Comparison of ENCODE assay signal across 8 cellular contexts in the genomic region with DNA sequence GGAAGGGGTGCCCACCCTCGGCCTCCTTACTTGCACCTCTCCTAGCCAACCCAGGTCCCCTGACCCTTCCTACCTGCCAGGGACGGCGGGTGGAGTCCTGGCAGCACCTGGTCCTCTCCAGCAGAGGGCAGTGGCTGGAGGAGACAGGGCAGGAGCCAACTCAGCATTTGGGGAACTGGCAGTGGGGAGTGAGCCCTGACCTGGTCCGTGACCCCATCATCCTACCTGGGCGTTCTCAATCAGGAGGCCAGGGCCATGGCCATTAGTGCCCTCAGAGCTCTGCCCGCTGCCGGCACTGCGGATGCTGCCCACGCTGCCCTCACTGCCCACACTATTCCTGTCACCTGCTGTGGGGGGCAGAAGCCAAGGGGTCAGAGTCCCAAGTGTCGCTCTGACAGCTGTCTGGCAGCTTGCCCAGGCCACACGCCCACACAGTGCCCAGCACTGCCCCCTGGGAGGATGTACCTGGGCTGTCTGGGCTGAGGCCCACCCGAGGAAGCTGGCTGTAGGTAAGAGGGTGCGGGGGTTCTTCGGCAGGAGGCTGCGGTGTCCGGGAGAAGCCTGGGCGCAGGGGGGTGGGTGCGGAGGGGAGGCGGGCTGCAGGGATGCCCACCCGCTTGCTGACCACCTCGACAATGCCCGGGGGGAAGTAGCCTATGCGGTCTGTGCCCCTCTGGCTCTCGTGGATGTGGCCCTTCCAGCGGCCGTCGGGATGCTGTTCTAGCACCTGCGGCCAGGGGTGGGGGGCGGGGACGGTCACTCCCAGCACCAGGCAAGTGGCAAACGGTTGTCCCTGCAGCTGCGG. TPM values are rescaled to one million over a fixed set of nuclear protein-coding genes. Genes with fewer than 3 reads are reported as not detected.
DNase-seq lines count a peak whose midpoint lies in the region; ATAC-seq, FAIRE-seq and TF ChIP-seq lines count a peak whose summit lies in the region.

No MANE protein-coding gene starts in this region.

- H3K36me3 ChIP-seq in Panc1 (ENCODE audit: control insufficient read depth, insufficient read depth, low read length) (no peaks in the 10 kb centered on the region), K562 (ENCODE audit: control insufficient read depth, insufficient read depth, low read length) (peaks cover 16% of the 10 kb centered on the region; the same call in 1 of the 3 replicates), right lobe of liver (peaks cover 0 to 10% (median 5%) of the 10 kb centered on the region in 4 donors)

- no peak overlapping the region for H3K4me2 ChIP-seq in K562 (ENCODE audit: insufficient read depth, low read length)

- TF ChIP-seq CTCF in Panc1 (IDR thresholded peaks at IDR 0.05) (peak; percentile 93), K562 (IDR thresholded peaks at IDR 0.05 in 2 of 3, conservative IDR thresholded peaks at IDR 0.05 in 1 of 3; ENCODE audit: insufficient read depth in 2 of 3, low read depth in 1 of 3, low read length in 3 of 3) (peak; percentile 75 to 84 (median 76)), right lobe of liver (IDR thresholded peaks at IDR 0.05) (peak; percentile 67 to 83 (median 78))

- no peak overlapping the region for H2AFZ ChIP-seq in K562 (ENCODE audit: low read depth, low read length)

- 68% methylated on average over 17 of the region's 32 CpGs for WGBS in K562 (ENCODE audit: insufficient coverage, low coverage, missing lambda C conversion rate)
- WGBS in right lobe of liver (ENCODE audit: insufficient coverage, low coverage, low lambda C conversion rate, missing lambda C conversion rate) = 49% methylated on average over 9 of the region's 32 CpGs

- FAIRE-seq in K562 (lab: Jason Lieb, UNC) = peak; percentile 54

- H3K9me3 ChIP-seq in Panc1 (ENCODE audit: control insufficient read depth, insufficient read depth, low read depth, low read length) = no peaks in the 10 kb centered on the region
- H3K9me3 ChIP-seq in K562 (replicated peaks; ENCODE audit: control insufficient read depth, insufficient read depth, low read depth, low read length) = no peaks in the 10 kb centered on the region
- H3K9me3 ChIP-seq in right lobe of liver = no peaks in the 10 kb centered on the region

- peak; percentile 61 for ATAC-seq in Panc1
- peak; percentile 85 for ATAC-seq in K562
- ATAC-seq in right lobe of liver = peak; percentile 78 to 82 (median 80)
- no peak for ATAC-seq in GM18520 (IDR thresholded peaks at IDR 0.05; ENCODE audit: unreplicated experiment)

- TF ChIP-seq RAD21 in K562 (CRISPR knock-in tag; conservative IDR thresholded peaks at IDR 0.05 in 1 of 2, IDR thresholded peaks at IDR 0.05 in 1 of 2) = peak; percentile 7 to 63; a peak in 2 of 4 replicates

- POLR2A ChIA-PET in Panc1 (lab: Charles Lee) (interaction anchor here (0.6 kb wide), 1 partner anchor 109 kb away, joined by 4 read pairs; no protein-coding TSS in a partner anchor), K562 (lab: Yijun Ruan, JAX) (interaction anchor here (0.9 kb wide), 1 partner anchor 81 kb away, joined by 3 read pairs; no protein-coding TSS in a partner anchor)

- CTCF ChIA-PET in Panc1 (lab: Charles Lee) = interaction anchor here (0.6 to 1.6 kb wide), 4 partner anchors 12 to 110 kb away, joined by 3 to 6 read pairs (median 4); a partner anchor contains a TSS
- CTCF ChIA-PET in K562 (lab: Yijun Ruan, JAX; ENCODE audit: low intra/inter-chr PET ratio) = no interaction called here

- no peaks in the 10 kb centered on the region for H3K27me3 ChIP-seq in Panc1 (ENCODE audit: control insufficient read depth, insufficient read depth, low read length)
- no peaks in the 10 kb centered on the region for H3K27me3 ChIP-seq in K562 (ENCODE audit: control insufficient read depth in 2 of 2, insufficient read depth in 2 of 2, low read length in 2 of 2)
- no peaks in the 10 kb centered on the region for H3K27me3 ChIP-seq in right lobe of liver

- H3K27ac ChIP-seq in Panc1 (ENCODE audit: low read length) (no peak overlapping the region), K562 (ENCODE audit: extremely low read depth, low read depth, low read length) (no peak overlapping the region), right lobe of liver (peak overlapping the region in 1 of 3 donors; percentile 13)

- H3K79me2 ChIP-seq in K562 (ENCODE audit: control insufficient read depth, insufficient read depth, low read length) = no peaks in the 10 kb centered on the region

- H3K4me1 ChIP-seq in Panc1 (ENCODE audit: control insufficient read depth, insufficient read depth, low read length) (peaks cover 19% of the 10 kb centered on the region), K562 (replicated peaks in 1 of 2; ENCODE audit: control insufficient read depth in 2 of 2, insufficient read depth in 2 of 2, low read length in 2 of 2) (peaks cover 0 to 72% of the 10 kb centered on the region in 2 experiments; a peak in 2 of 5 replicates), right lobe of liver (peaks cover 0 to 13% (median 5%) of the 10 kb centered on the region in 4 donors)

- peak in 4 of 6 experiments; percentile 13 to 19 (median 16) for DNase-seq in stimulated activated naive CD4-positive, alpha-beta T cell (lab: John Stamatoyannopoulos, UW)
- DNase-seq in stimulated activated naive CD4-positive, alpha-beta T cell treated with Interleukin-2 at 50 U/mL for 16 hours (lab: John Stamatoyannopoulos, UW) = no peak
- no peak for DNase-seq in Panc1 (ENCODE audit: low read depth, low spot score)
- DNase-seq in K562 (ENCODE audit: extremely low read depth in 1 of 4, low spot score in 3 of 4) = peak; percentile 52 to 79 (median 70)
- DNase-seq in right lobe of liver = peak; percentile 86 to 89 (median 88)
- no peak for DNase-seq in NCI-H2081 (lab: John Stamatoyannopoulos, UW)
- no peak for DNase-seq in NCI-H526 treated with DMSO at 0.1 percent for 48 hours (lab: John Stamatoyannopoulos, UW)

- BruUV-seq in Panc1 (replicated peaks; lab: Mats Ljungman, UMichigan) = no TSS peak
- no TSS peak for BruUV-seq in K562 (replicated peaks; lab: Mats Ljungman, UMichigan)

- no peak overlapping the region for H3K9ac ChIP-seq in K562 (ENCODE audit: insufficient read depth in 1 of 2, low read depth in 2 of 2, low read length in 2 of 2)

- H3K4me3 ChIP-seq in Panc1 (ENCODE audit: low read depth in 2 of 2, low read length in 2 of 2) = no peak overlapping the region
- H3K4me3 ChIP-seq in K562 = no peak overlapping the region
- no peak overlapping the region for H3K4me3 ChIP-seq in right lobe of liver

- intact Hi-C loops in Panc1 (cut with micrococcal nuclease; ENCODE audit: unreplicated experiment) (loop anchor here (5.0 kb wide), 1 partner anchor 77 kb away; no protein-coding TSS in a partner anchor), K562 (cut with micrococcal nuclease) (no loop called here), right lobe of liver (cut with DNase I) (loop anchor here in 1 of 2 donors (10.0 kb wide), 1 partner anchor 70 kb away; no protein-coding TSS in a partner anchor)

- in situ Hi-C loops in Panc1 (cut with HindIII; ENCODE audit: low pct_unique_long_range_greater_than_20kb, low sequenced_read_pairs) (no loop called here), K562 (cut with MboI) (no loop called here)

- TF ChIP-seq EP300 in K562 (IDR thresholded peaks at IDR 0.05; ENCODE audit: low read length) = no peak

- H3K9me1 ChIP-seq in K562 (ENCODE audit: control insufficient read depth, insufficient read depth, low read length) = no peaks in the 10 kb centered on the region

- 0 out of 2 replicates have a peak, but pooled peaks cover 5% of the 10 kb centered on the region for H4K20me1 ChIP-seq in K562 (replicated peaks; ENCODE audit: control insufficient read depth, insufficient read depth, low read length)

- TF ChIP-seq POLR2A in K562 (conservative IDR thresholded peaks at IDR 0.05) = no peak
- no peak for TF ChIP-seq POLR2A in right lobe of liver (IDR thresholded peaks at IDR 0.05)

RNA-seq across cellular contexts. Expression of a gene that starts 10.8 kb away (rescaled TPM):
- 40.0 TPM for total RNA-seq in Panc1 (2021; ENCODE audit: unreplicated experiment)
- 20.3 TPM for polyA plus RNA-seq in Panc1 (2012; ENCODE audit: insufficient read length)
- 7.8 and 33.3 TPM in 2 replicates for total RNA-seq in K562 (2011; cell fraction: chromatin; rRNA removed; ENCODE audit: low replicate concordance)
- total RNA-seq in K562 (2011; cell fraction: nucleolus; rRNA removed) = 14.5 and 19.7 TPM in 2 replicates
- 6.2 and 10.0 TPM in 2 replicates for total RNA-seq in K562 (2011; cell fraction: nucleoplasm; rRNA removed)
- 2.3 and 3.5 TPM in 2 replicates for total RNA-seq in K562 (2014; rRNA removed)
- total RNA-seq in K562 (2014; rRNA removed; fragmentation: Illumina TruSeq; extraction: Trizol) = 1.1 and 1.3 TPM in 2 replicates
- total RNA-seq in K562 (2015; rRNA removed; fragmentation: Illumina TruSeq; extraction: Trizol) = 2.1 and 2.3 TPM in 2 replicates
- 12.2 and 14.5 TPM in 2 replicates for total RNA-seq in K562 (2021)
- 1.9 and 2.2 TPM in 2 replicates for polyA plus RNA-seq in K562 (2011; rRNA removed)
- polyA plus RNA-seq in K562 (2011; cell fraction: cytosol; rRNA removed) = 1.2 and 1.5 TPM in 2 replicates
- 6.5 and 13.9 TPM in 2 replicates for polyA plus RNA-seq in K562 (2011; cell fraction: nucleus; rRNA removed)
- polyA plus RNA-seq in K562 (2012) = 4.8 and 5.2 TPM in 2 replicates
- 2.5 and 5.7 TPM in 2 replicates for polyA plus RNA-seq in K562 (2014; fragmentation: Illumina TruSeq; extraction: Trizol)
- polyA plus RNA-seq in K562 (2014; fragmentation: Nextera tagmentation; extraction: Ambion mirVana) = under 1 TPM; 0.01 to 0.04 TPM
- polyA plus RNA-seq in K562 (2014; rRNA removed) = 3.0 and 5.1 TPM in 2 replicates
- polyA minus RNA-seq in K562 (2011; rRNA and poly(A)+ RNA removed) = 1.8 and 1.9 TPM in 2 replicates
- polyA minus RNA-seq in K562 (2011; cell fraction: cytosol; rRNA and poly(A)+ RNA removed) = 3.8 and 8.4 TPM in 2 replicates
- polyA minus RNA-seq in K562 (2011; cell fraction: nucleus; rRNA and poly(A)+ RNA removed) = 8.6 and 9.6 TPM in 2 replicates
- 10 to 100 TPM in 4 of 6 experiments, 1 to 10 TPM in 2; 9.0 to 26.0 (median 12.0) TPM for total RNA-seq in right lobe of liver

RNA-seq across cellular contexts. Expression of a gene that starts 11.8 kb away (rescaled TPM):
- 78.7 TPM for total RNA-seq in Panc1 (2021; ENCODE audit: unreplicated experiment)
- 50.8 TPM for polyA plus RNA-seq in Panc1 (2012; ENCODE audit: insufficient read length)
- total RNA-seq in K562 (2011; cell fraction: chromatin; rRNA removed; ENCODE audit: low replicate concordance) = 43.1 and 96.1 TPM in 2 replicates
- 63.2 and 67.5 TPM in 2 replicates for total RNA-seq in K562 (2011; cell fraction: nucleolus; rRNA removed)
- total RNA-seq in K562 (2011; cell fraction: nucleoplasm; rRNA removed) = 52.4 and 53.0 TPM in 2 replicates
- 53.0 and 81.0 TPM in 2 replicates for total RNA-seq in K562 (2014; rRNA removed)
- total RNA-seq in K562 (2014; rRNA removed; fragmentation: Illumina TruSeq; extraction: Trizol) = 34.6 and 48.9 TPM in 2 replicates
- total RNA-seq in K562 (2015; rRNA removed; fragmentation: Illumina TruSeq; extraction: Trizol) = 35.6 and 37.2 TPM in 2 replicates
- 58.0 and 64.3 TPM in 2 replicates for total RNA-seq in K562 (2021)
- polyA plus RNA-seq in K562 (2011; rRNA removed) = 57.6 and 62.0 TPM in 2 replicates
- 56.9 and 82.8 TPM in 2 replicates for polyA plus RNA-seq in K562 (2011; cell fraction: cytosol; rRNA removed)
- polyA plus RNA-seq in K562 (2011; cell fraction: nucleus; rRNA removed) = 77.8 and 89.5 TPM in 2 replicates
- 38.5 and 39.9 TPM in 2 replicates for polyA plus RNA-seq in K562 (2012)
- 40.0 and 41.6 TPM in 2 replicates for polyA plus RNA-seq in K562 (2014; fragmentation: Illumina TruSeq; extraction: Trizol)
- 10 to 100 TPM in 1 of 2 experiments, 1 to 10 TPM in 1; 5.9 to 13.6 TPM for polyA plus RNA-seq in K562 (2014; fragmentation: Nextera tagmentation; extraction: Ambion mirVana)
- 55.6 and 62.6 TPM in 2 replicates for polyA plus RNA-seq in K562 (2014; rRNA removed)
- 23.1 and 38.9 TPM in 2 replicates for polyA minus RNA-seq in K562 (2011; rRNA and poly(A)+ RNA removed)
- 16.1 and 23.9 TPM in 2 replicates for polyA minus RNA-seq in K562 (2011; cell fraction: cytosol; rRNA and poly(A)+ RNA removed)
- 14.4 and 17.5 TPM in 2 replicates for polyA minus RNA-seq in K562 (2011; cell fraction: nucleus; rRNA and poly(A)+ RNA removed)
- total RNA-seq in right lobe of liver = 10 to 100 TPM in 4 of 6 experiments, 1 to 10 TPM in 2; 8.5 to 13.6 (median 10.2) TPM

RNA-seq across cellular contexts. Expression of a gene that starts 20.9 kb away (rescaled TPM):
- total RNA-seq in Panc1 (2021; ENCODE audit: unreplicated experiment) = 201 TPM
- polyA plus RNA-seq in Panc1 (2012; ENCODE audit: insufficient read length) = 233 TPM
- total RNA-seq in K562 (2011; cell fraction: chromatin; rRNA removed; ENCODE audit: low replicate concordance) = 25.4 and 96.6 TPM in 2 replicates
- total RNA-seq in K562 (2011; cell fraction: nucleolus; rRNA removed) = 63.3 and 66.7 TPM in 2 replicates
- 38.1 and 42.6 TPM in 2 replicates for total RNA-seq in K562 (2011; cell fraction: nucleoplasm; rRNA removed)
- total RNA-seq in K562 (2014; rRNA removed) = 17.9 and 19.5 TPM in 2 replicates
- 1.8 and 3.0 TPM in 2 replicates for total RNA-seq in K562 (2014; rRNA removed; fragmentation: Illumina TruSeq; extraction: Trizol)
- 10.2 and 11.8 TPM in 2 replicates for total RNA-seq in K562 (2015; rRNA removed; fragmentation: Illumina TruSeq; extraction: Trizol)
- 24.4 and 25.2 TPM in 2 replicates for total RNA-seq in K562 (2021)
- 12.5 and 16.0 TPM in 2 replicates for polyA plus RNA-seq in K562 (2011; rRNA removed)
- polyA plus RNA-seq in K562 (2011; cell fraction: cytosol; rRNA removed) = 14.3 and 34.7 TPM in 2 replicates
- 44.8 and 82.4 TPM in 2 replicates for polyA plus RNA-seq in K562 (2011; cell fraction: nucleus; rRNA removed)
- polyA plus RNA-seq in K562 (2012) = 14.8 and 26.6 TPM in 2 replicates
- polyA plus RNA-seq in K562 (2014; fragmentation: Illumina TruSeq; extraction: Trizol) = 3.7 and 14.7 TPM in 2 replicates
- 1 to 10 TPM in 1 of 2 experiments, under 1 TPM in 1; 0.32 to 1.3 TPM for polyA plus RNA-seq in K562 (2014; fragmentation: Nextera tagmentation; extraction: Ambion mirVana)
- 17.7 and 23.7 TPM in 2 replicates for polyA plus RNA-seq in K562 (2014; rRNA removed)
- polyA minus RNA-seq in K562 (2011; rRNA and poly(A)+ RNA removed) = 4.3 and 6.7 TPM in 2 replicates
- polyA minus RNA-seq in K562 (2011; cell fraction: cytosol; rRNA and poly(A)+ RNA removed) = 10.6 and 11.3 TPM in 2 replicates
- polyA minus RNA-seq in K562 (2011; cell fraction: nucleus; rRNA and poly(A)+ RNA removed) = 21.3 and 23.8 TPM in 2 replicates
- total RNA-seq in right lobe of liver = 10 to 100 TPM; 32.8 to 71.4 (median 44.6) TPM

RNA-seq across cellular contexts. Expression of a gene that starts 48.1 kb away (rescaled TPM):
- total RNA-seq in Panc1 (2021; ENCODE audit: unreplicated experiment) (129 TPM), K562 (2014; rRNA removed) (13.5 and 20.4 TPM in 2 replicates), K562 (2014; rRNA removed; fragmentation: Illumina TruSeq; extraction: Trizol) (6.5 and 10.0 TPM in 2 replicates), K562 (2015; rRNA removed; fragmentation: Illumina TruSeq; extraction: Trizol) (14.4 and 17.2 TPM in 2 replicates), K562 (2021) (32.8 and 42.1 TPM in 2 replicates), right lobe of liver (10 to 100 TPM; 24.2 to 47.1 (median 29.6) TPM)
- polyA plus RNA-seq in Panc1 (2012; ENCODE audit: insufficient read length) = 156 TPM
- total RNA-seq in K562 (2011; cell fraction: chromatin; rRNA removed; ENCODE audit: low replicate concordance) = 116 and 363 TPM in 2 replicates
- 190 and 220 TPM in 2 replicates for total RNA-seq in K562 (2011; cell fraction: nucleolus; rRNA removed)
- total RNA-seq in K562 (2011; cell fraction: nucleoplasm; rRNA removed) = 137 and 149 TPM in 2 replicates
- polyA plus RNA-seq in K562 (2011; rRNA removed) (15.7 and 53.7 TPM in 2 replicates), K562 (2014; fragmentation: Illumina TruSeq; extraction: Trizol) (48.1 and 55.6 TPM in 2 replicates), K562 (2014; fragmentation: Nextera tagmentation; extraction: Ambion mirVana) (1 to 10 TPM in 1 of 2 experiments, under 1 TPM in 1; 0.35 to 1.6 TPM), K562 (2014; rRNA removed) (26.1 and 31.4 TPM in 2 replicates)
- 33.2 and 34.4 TPM in 2 replicates for polyA plus RNA-seq in K562 (2011; cell fraction: cytosol; rRNA removed)
- polyA plus RNA-seq in K562 (2011; cell fraction: nucleus; rRNA removed) = 322 and 398 TPM in 2 replicates
- polyA plus RNA-seq in K562 (2012) = 42.5 and 69.5 TPM in 2 replicates
- 11.4 and 20.1 TPM in 2 replicates for polyA minus RNA-seq in K562 (2011; rRNA and poly(A)+ RNA removed)
- 28.0 and 36.5 TPM in 2 replicates for polyA minus RNA-seq in K562 (2011; cell fraction: cytosol; rRNA and poly(A)+ RNA removed)
- 74.6 and 97.4 TPM in 2 replicates for polyA minus RNA-seq in K562 (2011; cell fraction: nucleus; rRNA and poly(A)+ RNA removed)

Comparison
In these comparisons a context has a peak if more than half of its experiments do, and no peak if none do; other contexts are left out.
1. DNase-seq: peak in stimulated activated naive CD4-positive, alpha-beta T cell (4 of 6), K562 (4 of 4) and right lobe of liver (3 of 3); none in stimulated activated naive CD4-positive, alpha-beta T cell treated with Interleukin-2 at 50 U/mL for 16 hours (single experiment), Panc1 (single experiment), NCI-H2081 (0 of 2) and NCI-H526 treated with DMSO at 0.1 percent for 48 hours (single experiment).
2. Peak in every context shown above with its lines, with median percentiles within 50 percentile points of each other: CTCF ChIP-seq.